Comparison of ENCODE assay signal across 16 cellular contexts in genomic region chr6:129632081-129632758, GRCh38.
"Had no signal": no experiment of that assay in that cellular context is flagged by ENCODE, and none has a peak within 500 bp of the region (broad histone marks: within the 10 kb centered on the region; RNA-seq: fewer than 3 reads in every experiment).

No MANE protein-coding gene starts in this region.

- H3K36me3 ChIP-seq: gastroesophageal sphincter, tibial artery had no signal

- H3K27me3 ChIP-seq: esophagus muscularis mucosa, gastroesophageal sphincter, heart left ventricle, left lung, tibial artery had no signal

- H3K4me1 ChIP-seq: esophagus muscularis mucosa had no signal

- ATAC-seq: activated naive CD8-positive, alpha-beta T cell treated with anti-CD3 and anti-CD28 coated beads, Interleukin-2, amount 50 U/mL, for 24 hours; activated T-cell treated with anti-CD3 and anti-CD28 coated beads, Interleukin-2, amount 50 U/mL, for 4 hours; gastroesophageal sphincter; heart left ventricle; left lung had no signal

- H3K4me3 ChIP-seq: esophagus muscularis mucosa, gastroesophageal sphincter, heart left ventricle, left lung, tibial artery had no signal

- DNase-seq: activated B cell treated with CpG ODN at 0.5 μM for 24 hours; activated CD4-positive, alpha-beta T cell treated with anti-CD3 and anti-CD28 coated beads, Interleukin-2, amount 10 ng/mL, durations not matched to agents 7 days and 5 days; activated CD8-positive, alpha-beta memory T cell treated with anti-CD3 and anti-CD28 coated beads, Interleukin-2, amount 50 U/mL, for 4 hours; activated naive CD4-positive, alpha-beta T cell treated with anti-CD3 and anti-CD28 coated beads for 36 hours; activated naive CD8-positive, alpha-beta T cell treated with anti-CD3 and anti-CD28 coated beads, Interleukin-2, amount 50 U/mL, for 24 hours; activated T-cell treated with anti-CD3 and anti-CD28 coated beads, Interleukin-2, amount 50 U/mL, for 4 hours; aorta; effector CD8-positive, alpha-beta T cell; heart left ventricle; kidney; left lung; stimulated activated CD4-positive, alpha-beta T cell treated with anti-CD3 and anti-CD28 coated beads, Interleukin-2, amount 100 ng/mL, for 24 hours; stimulated activated naive CD4-positive, alpha-beta T cell treated with Interleukin-2 at 50 U/mL for 16 hours; tibial artery had no signal

- H3K9me3 ChIP-seq: esophagus muscularis mucosa, gastroesophageal sphincter, heart left ventricle, left lung, tibial artery had no signal

- H3K27ac ChIP-seq: esophagus muscularis mucosa, gastroesophageal sphincter, heart left ventricle, left lung, tibial artery had no signal
